In the genomic region with DNA sequence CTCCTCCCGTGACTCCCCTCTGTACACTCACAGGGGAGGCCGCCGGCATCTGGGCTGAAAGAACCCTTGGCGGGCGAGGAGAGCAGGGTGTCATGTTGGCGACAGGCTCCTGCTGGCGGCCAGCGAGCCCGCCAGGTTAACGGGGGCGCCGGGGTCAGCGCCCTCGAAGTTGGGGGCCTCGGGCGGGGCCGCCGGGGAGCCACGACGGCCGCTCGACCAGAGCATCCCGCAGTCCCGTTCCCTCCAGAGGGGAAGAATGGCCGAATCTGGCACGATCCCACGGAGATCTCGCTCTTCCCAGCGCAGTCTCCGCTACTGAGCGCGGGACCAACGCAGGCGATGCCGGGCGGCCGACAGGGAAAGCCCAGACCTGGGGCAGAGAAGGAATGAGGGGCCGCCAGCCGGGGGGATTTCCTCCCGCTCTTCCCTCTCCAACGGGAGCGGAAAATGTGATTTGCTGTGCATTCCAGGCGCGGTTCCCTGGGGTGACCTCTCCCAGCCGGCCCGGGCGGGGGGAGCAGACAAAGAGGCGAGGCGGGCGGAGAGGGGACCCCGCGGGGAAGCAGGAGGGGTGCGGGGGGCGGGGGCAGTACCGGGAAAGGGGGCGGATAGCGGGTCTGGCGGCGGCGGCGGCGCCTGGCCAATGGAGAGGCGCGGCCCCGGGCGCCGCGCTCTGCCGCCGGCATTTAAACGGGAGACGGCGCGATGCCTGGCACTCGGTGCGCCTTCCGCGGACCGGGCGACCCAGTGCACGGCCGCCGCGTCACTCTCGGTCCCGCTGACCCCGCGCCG, we compare ENCODE assay signal across 8 cellular contexts. TPM values are rescaled to one million over a fixed set of nuclear protein-coding genes. Genes with fewer than 3 reads are reported as not detected.
DNase-seq lines count a peak whose midpoint lies in the region; ATAC-seq and TF ChIP-seq lines count a peak whose summit lies in the region.

TSS of gene GREM1 (plus strand) at position 715 of the 792 bp plus-strand sequence. CDS start 12,687 bp downstream, outside the sequence.

- H3K27ac ChIP-seq in left ventricle myocardium inferior (replicated peaks) (no peak within 1 kb of the TSS), mucosa of rectum (ENCODE audit: low read depth in 2 of 2, low read length in 2 of 2) (peak within 1 kb of the TSS; percentile 39 to 40), uterus (peak within 1 kb of the TSS in 1 of 2 donors; percentile 46)
- no peak within 1 kb of the TSS for H3K27ac ChIP-seq in effector memory CD4-positive, alpha-beta T cell (ENCODE audit: insufficient read depth, low read length, poor library complexity, severe bottlenecking)

- H3K9me3 ChIP-seq in left ventricle myocardium inferior (replicated peaks) (no peaks in the 10 kb centered on the region), mucosa of rectum (ENCODE audit: control insufficient read depth in 2 of 2, low read length in 2 of 2) (no peaks in the 10 kb centered on the region), uterus (no peaks in the 10 kb centered on the region)
- H3K9me3 ChIP-seq in effector memory CD4-positive, alpha-beta T cell (ENCODE audit: control insufficient read depth, low read length) = no peaks in the 10 kb centered on the region

- TF ChIP-seq CTCF in left ventricle myocardium inferior (IDR thresholded peaks at IDR 0.05; ENCODE audit: borderline replicate concordance) (no peak), uterus (IDR thresholded peaks at IDR 0.05) (no peak)

- H3K4me3 ChIP-seq in left ventricle myocardium inferior (peak within 1 kb of the TSS; percentile 51), mucosa of rectum (ENCODE audit: low read length in 2 of 2) (peak within 1 kb of the TSS; percentile 59 to 61), uterus (peak within 1 kb of the TSS; percentile 24 to 34)
- H3K4me3 ChIP-seq in effector memory CD4-positive, alpha-beta T cell (ENCODE audit: insufficient read depth, low read depth, low read length, poor library complexity, severe bottlenecking) = peak within 1 kb of the TSS; percentile 12

- ATAC-seq in left cardiac atrium = no peak

- H3K9ac ChIP-seq in mucosa of rectum (ENCODE audit: low read depth in 1 of 2, low read length in 2 of 2) = peak within 1 kb of the TSS in 1 of 2 donors; percentile 14

- intact Hi-C loops in left ventricle myocardium inferior (cut with micrococcal nuclease) = no loop called here
- intact Hi-C loops in cardiac septum (cut with DNase I) = no loop called here
- intact Hi-C loops in uterus (cut with DNase I; ENCODE audit: low total_unique reads) = no loop called here
- intact Hi-C loops in left cardiac atrium (cut with DNase I) = no loop called here

- H3K27me3 ChIP-seq in left ventricle myocardium inferior (ENCODE audit: low read depth) = peaks cover 99% of the 10 kb centered on the region
- peaks cover 11% of the 10 kb centered on the region for H3K27me3 ChIP-seq in effector memory CD4-positive, alpha-beta T cell (replicated peaks; ENCODE audit: control insufficient read depth, insufficient read depth, low read length, poor library complexity, severe bottlenecking)
- H3K27me3 ChIP-seq in mucosa of rectum (ENCODE audit: control insufficient read depth in 2 of 2, insufficient read depth in 2 of 2, low read length in 2 of 2) = peaks cover 41 to 44% of the 10 kb centered on the region in 2 donors
- H3K27me3 ChIP-seq in uterus = peaks cover 5 to 12% of the 10 kb centered on the region in 2 donors

- H3K4me1 ChIP-seq in left ventricle myocardium inferior (peaks cover 24% of the 10 kb centered on the region), mucosa of rectum (ENCODE audit: control insufficient read depth in 2 of 2, insufficient read depth in 2 of 2, low read length in 2 of 2) (peaks cover 0 to 20% of the 10 kb centered on the region in 2 donors), uterus (peaks cover 0 to 4% of the 10 kb centered on the region in 2 donors)
- peaks cover 7% of the 10 kb centered on the region for H3K4me1 ChIP-seq in effector memory CD4-positive, alpha-beta T cell (ENCODE audit: control insufficient read depth, insufficient read depth, low read length, poor library complexity, severe bottlenecking)

- no peak for TF ChIP-seq POLR2A in uterus (IDR thresholded peaks at IDR 0.05)

- H3K36me3 ChIP-seq in left ventricle myocardium inferior (no peaks in the 10 kb centered on the region), mucosa of rectum (ENCODE audit: control insufficient read depth in 2 of 2, insufficient read depth in 2 of 2, low read length in 2 of 2) (no peaks in the 10 kb centered on the region), uterus (no peaks in the 10 kb centered on the region)
- H3K36me3 ChIP-seq in effector memory CD4-positive, alpha-beta T cell (ENCODE audit: control insufficient read depth, insufficient read depth, low read length) = no peaks in the 10 kb centered on the region

- DNase-seq in left ventricle myocardium inferior (no peak), cardiac septum (ENCODE audit: low spot score) (no peak), uterus (no peak), GM19238 (ENCODE audit: insufficient read length, low spot score) (no peak), left cardiac atrium (no peak)
- no peak for DNase-seq in effector memory CD4-positive, alpha-beta T cell
- no peak for DNase-seq in activated CD4-positive, CD25-positive, alpha-beta regulatory T cell treated with anti-CD3 and anti-CD28 coated beads, Interleukin-2, amount 50 U/mL, for 72 hours

RNA-seq across cellular contexts. Expression of gene GREM1, which starts in this region (rescaled TPM):
- total RNA-seq in left ventricle myocardium inferior = 0.49 TPM
- 0.59 TPM for total RNA-seq in cardiac septum
- 1 to 10 TPM in 3 of 4 donors, under 1 TPM in 1; 0.88 to 5.4 (median 5.2) TPM for total RNA-seq in uterus
- 1 to 10 TPM; 1.1 to 2.6 TPM for total RNA-seq in left cardiac atrium

Comparison
In these comparisons a context has a peak if more than half of its experiments do, and no peak if none do; other contexts are left out.
1. H3K27ac ChIP-seq: peak in mucosa of rectum (2 of 2); none in left ventricle myocardium inferior (single experiment) and effector memory CD4-positive, alpha-beta T cell (single experiment).
2. Peak in every context shown above with its lines, with median percentiles within 50 percentile points of each other: H3K4me3 ChIP-seq.